25 cellular contexts compared by ENCODE assay signal in the genomic region with DNA sequence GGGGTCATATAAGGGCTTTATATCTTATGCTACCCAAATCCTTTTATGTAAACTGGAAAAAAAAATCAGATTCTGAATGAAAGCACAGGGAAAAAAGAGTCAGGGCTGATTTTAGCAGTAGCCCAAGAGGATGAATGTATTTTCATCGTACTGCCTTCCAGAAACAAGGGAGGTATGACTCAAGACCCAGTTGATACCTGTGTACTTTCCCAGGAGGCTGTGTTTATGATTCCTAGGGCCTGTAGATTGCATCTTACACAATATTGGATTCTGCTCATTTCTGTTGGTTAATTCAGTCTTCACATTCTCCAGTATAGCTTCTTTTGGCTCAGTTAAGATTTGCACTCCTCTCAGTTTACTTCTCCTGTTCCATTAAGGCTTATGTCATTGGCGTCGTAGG.
DNase-seq lines count a peak whose midpoint lies in the region; ATAC-seq and TF ChIP-seq lines count a peak whose summit lies in the region.
"Had no signal": no experiment of that assay in that cellular context is flagged by ENCODE, and none has a peak within 500 bp of the region (broad histone marks: within the 10 kb centered on the region; RNA-seq: fewer than 3 reads in every experiment).

No MANE protein-coding gene starts in this region.

- no peaks in the 10 kb centered on the region for H3F3A ChIP-seq in GM23338 (replicated peaks; ENCODE audit: low read depth)

- CTCF ChIA-PET in GM10248 (lab: Yijun Ruan, JAX) = interaction anchor here (1.4 to 1.8 kb wide), 2 partner anchors 11 to 15 kb away, joined by 4 read pairs; no protein-coding TSS in a partner anchor

- H3K36me3 ChIP-seq in GM23338 (ENCODE audit: insufficient read depth) (no peaks in the 10 kb centered on the region), left lung (no peaks in the 10 kb centered on the region), subcutaneous abdominal adipose tissue (ENCODE audit: control insufficient read depth in 5 of 5, insufficient read depth in 5 of 5, low read length in 5 of 5) (no peaks in the 10 kb centered on the region)

- no peak overlapping the region for H3K4me3 Mint-ChIP-seq in GM23338
- H3K4me3 Mint-ChIP-seq: memory B cell; neural crest cell; stimulated activated naive CD8-positive, alpha-beta T cell treated with anti-CD3 and anti-CD28 coated beads, Interleukin-15, Interleukin-2, amounts not matched to agents 100 ng/mL and 50 ng/mL, for 24 hours; T-helper 17 cell had no signal

- POLR2A ChIA-PET in GM10248 (lab: Yijun Ruan, JAX) = no interaction called here

- H2AFZ ChIP-seq in GM23338 = peak overlapping the region; percentile 72; the same call in 1 of the 2 replicates
- H2AFZ ChIP-seq: parathyroid adenoma, PC-9 had no signal

- TF ChIP-seq CTCF in GM23338 (conservative IDR thresholded peaks at IDR 0.05; ENCODE audit: low read depth in 2 of 2) (no peak), left lung (IDR thresholded peaks at IDR 0.05) (no peak), GM10248 (IDR thresholded peaks at IDR 0.05; ENCODE audit: control extremely low read depth, extremely low read depth, low read depth, missing control alignments) (no peak)

- H3K36me3 Mint-ChIP-seq in GM23338 (ENCODE audit: low read depth) = no peaks in the 10 kb centered on the region
- H3K36me3 Mint-ChIP-seq: memory B cell had no signal

- no peaks in the 10 kb centered on the region for H3K27me3 Mint-ChIP-seq in GM23338 (ENCODE audit: insufficient read depth, low read depth, poor library complexity)

- no peaks in the 10 kb centered on the region for H3K9me2 ChIP-seq in GM23338 (ENCODE audit: insufficient read depth)

- no peaks in the 10 kb centered on the region for H3K79me2 ChIP-seq in GM23338 (replicated peaks; ENCODE audit: insufficient read depth)

- H3K9me3 ChIP-seq in left lung = no peaks in the 10 kb centered on the region
- no peaks in the 10 kb centered on the region for H3K9me3 ChIP-seq in subcutaneous abdominal adipose tissue (ENCODE audit: control insufficient read depth in 5 of 5, low read length in 5 of 5)

- intact Hi-C loops in left lung (cut with DNase I) = no loop called here

- DNase-seq in GM23338 (ENCODE audit: low spot score) = no peak
- peak; percentile 98 for DNase-seq in amniotic epithelial cell (ENCODE audit: low read depth)
- DNase-seq in left lung = no peak
- no peak for DNase-seq in DMS153 (lab: John Stamatoyannopoulos, UW)
- no peak for DNase-seq in activated CD4-positive, alpha-beta T cell treated with anti-CD3 and anti-CD28 coated beads, Interleukin-2, amount 50 U/mL, for 48 hours
- no peak for DNase-seq in GM10248 (ENCODE audit: extremely low spot score)
- DNase-seq: activated CD4-positive, alpha-beta T cell treated with anti-CD3 and anti-CD28 coated beads, Interleukin-2, amount 50 U/mL, for 4 hours; activated gamma-delta T cell treated with Interleukin-2 at 50 U/mL for 16 hours; activated T-cell treated with anti-CD3 and anti-CD28 coated beads, Interleukin-2, amount 50 U/mL, for 48 hours; C1 segment of cervical spinal cord; dermis blood vessel endothelial cell; GOT3; hippocampal formation; left colon; PC-9; right cardiac atrium; Right ventricle myocardium superior; stimulated activated CD4-positive, alpha-beta T cell treated with anti-CD3 and anti-CD28 coated beads, Interleukin-1b, Interleukin-23, amount 100 ng/mL, for 48 hours; T-helper 17 cell had no signal

- H3K4me1 ChIP-seq in GM23338 (ENCODE audit: insufficient read depth) (no peaks in the 10 kb centered on the region), left lung (peaks cover 0 to 13% of the 10 kb centered on the region in 2 donors), subcutaneous abdominal adipose tissue (ENCODE audit: control insufficient read depth in 5 of 5, insufficient read depth in 5 of 5, low read length in 5 of 5) (peaks cover 0 to 19% (median 5%) of the 10 kb centered on the region in 5 donors)

- H3K4me1 Mint-ChIP-seq in GM23338 = peaks cover 7% of the 10 kb centered on the region
- H3K4me1 Mint-ChIP-seq: memory B cell, T-helper 17 cell had no signal

- H3K27me3 ChIP-seq in GM23338 (ENCODE audit: insufficient read depth) (no peaks in the 10 kb centered on the region), left lung (no peaks in the 10 kb centered on the region), subcutaneous abdominal adipose tissue (ENCODE audit: control insufficient read depth in 5 of 5, insufficient read depth in 4 of 5, low read length in 5 of 5) (no peaks in the 10 kb centered on the region)

- H3K9ac ChIP-seq in subcutaneous abdominal adipose tissue (ENCODE audit: low read length in 5 of 5) = no peak overlapping the region
- H3K9ac ChIP-seq: KMS-11, parathyroid adenoma had no signal

- no peaks in the 10 kb centered on the region for H4K20me1 ChIP-seq in GM23338 (replicated peaks; ENCODE audit: insufficient read depth)

- no peaks in the 10 kb centered on the region for H3K9me3 Mint-ChIP-seq in GM23338
- H3K9me3 Mint-ChIP-seq: neural crest cell; stimulated activated naive CD8-positive, alpha-beta T cell treated with anti-CD3 and anti-CD28 coated beads, Interleukin-15, Interleukin-2, amounts not matched to agents 100 ng/mL and 50 ng/mL, for 24 hours had no signal

- no peak overlapping the region for H3K27ac Mint-ChIP-seq in GM23338
- H3K27ac Mint-ChIP-seq: memory B cell; stimulated activated naive CD8-positive, alpha-beta T cell treated with anti-CD3 and anti-CD28 coated beads, Interleukin-15, Interleukin-2, amounts not matched to agents 100 ng/mL and 50 ng/mL, for 24 hours; T-helper 17 cell had no signal

- H3K4me3 ChIP-seq in GM23338 = no peak overlapping the region
- H3K4me3 ChIP-seq in left lung = no peak overlapping the region
- H3K4me3 ChIP-seq in subcutaneous abdominal adipose tissue (ENCODE audit: low read depth in 1 of 5, low read length in 5 of 5) = no peak overlapping the region
- H3K4me3 ChIP-seq: PC-9 had no signal

- no peak overlapping the region for H3K4me2 ChIP-seq in GM23338
- H3K4me2 ChIP-seq: KMS-11, PC-9 had no signal

- no peak overlapping the region for H3K27ac ChIP-seq in GM23338 (ENCODE audit: low read depth)
- no peak overlapping the region for H3K27ac ChIP-seq in left lung
- H3K27ac ChIP-seq in subcutaneous abdominal adipose tissue (ENCODE audit: low read depth, low read length) = peak overlapping the region; percentile 3
- H3K27ac ChIP-seq: KMS-11, parathyroid adenoma, PC-9 had no signal

- ATAC-seq in GM23338 (no peak), left lung (peak; percentile 10)
- ATAC-seq: left colon, T-helper 17 cell had no signal

TF ChIP-seq in GM23338, 12 proteins besides CTCF, POLR2A, EP300 and RAD21:
- TF ChIP-seq REST (IDR thresholded peaks at IDR 0.05; ENCODE audit: unreplicated experiment) (no peak), JUNB (IDR thresholded peaks at IDR 0.05; ENCODE audit: unreplicated experiment) (no peak), ZNF331 (CRISPR knock-in tag; IDR thresholded peaks at IDR 0.05; ENCODE audit: low read depth) (no peak), CREB1 (CRISPR knock-in tag; IDR thresholded peaks at IDR 0.05; ENCODE audit: low read depth) (no peak), NANOG (IDR thresholded peaks at IDR 0.05; ENCODE audit: borderline replicate concordance) (no peak), EZH2phosphoT487 (IDR thresholded peaks at IDR 0.05; ENCODE audit: unreplicated experiment) (no peak), STAT1 (IDR thresholded peaks at IDR 0.05; ENCODE audit: unreplicated experiment) (no peak), POLR2AphosphoS5 (IDR thresholded peaks at IDR 0.05; ENCODE audit: low read depth) (no peak)
